8 cellular contexts compared by ENCODE assay signal in genomic region chr15:84500165-84500889, GRCh38.
A peak's percentile ranks its signal among the peaks of the same experiment; 100 is the strongest.
DNase-seq lines count a peak whose midpoint lies in the region; ATAC-seq and TF ChIP-seq lines count a peak whose summit lies in the region.
"Not testable (repeated sequence)": the region's sequence is repeated elsewhere in the genome, so short reads cannot be mapped to it uniquely, and the experiment has no call there.

No MANE protein-coding gene starts in this region.

- WGBS in stomach, 5 donors: 0% methylated on average over 9 of the region's 60 CpGs; no CpG with 5 or more reads in 3 of the 5 donors

- H3K4me1 Mint-ChIP-seq in T-cell; glutamatergic neuron (ENCODE audit: low read depth, unreplicated experiment): not testable (repeated sequence)

- H4K20me1 ChIP-seq in BLaER1 treated with 17β-estradiol and CSF1 and Interleukin-3, amounts not matched to agents 10 nM and 100 nM: not testable (repeated sequence)

- not testable (repeated sequence) for ATAC-seq in T-cell (replicated peaks in 1 of 4)

- not testable (repeated sequence) for H3K27ac ChIP-seq in BLaER1 treated with 17β-estradiol and CSF1 and Interleukin-3, amounts not matched to agents 10 nM and 100 nM
- H3K27ac ChIP-seq in stomach: peak overlapping the region in 2 of 5 donors; percentile 65 to 75

- not testable (repeated sequence) for TF ChIP-seq CTCF in astrocyte of the cerebellum (IDR thresholded peaks at IDR 0.05; ENCODE audit: low read depth, low read length, missing control alignments); glutamatergic neuron (IDR thresholded peaks at IDR 0.05; ENCODE audit: partially characterized antibody, unreplicated experiment); stomach (IDR thresholded peaks at IDR 0.05)

- not testable (repeated sequence) for H3K9me3 ChIP-seq in BLaER1 treated with 17β-estradiol and CSF1 and Interleukin-3, amounts not matched to agents 10 nM and 100 nM (replicated peaks in 1 of 11); stomach

- not testable (repeated sequence) for H3K27me3 ChIP-seq in BLaER1 treated with 17β-estradiol and CSF1 and Interleukin-3, amounts not matched to agents 10 nM and 100 nM; stomach

- in situ Hi-C loops in astrocyte of the cerebellum (cut with HindIII; ENCODE audit: low sequenced_read_pairs): not testable (repeated sequence)

- H3K4me3 Mint-ChIP-seq in T-cell; glutamatergic neuron (ENCODE audit: unreplicated experiment): not testable (repeated sequence)

- TF ChIP-seq EP300 in stomach (IDR thresholded peaks at IDR 0.05): not testable (repeated sequence)

- H3K9me3 Mint-ChIP-seq in T-cell; glutamatergic neuron (ENCODE audit: unreplicated experiment): not testable (repeated sequence)

- H3K4me2 ChIP-seq in BLaER1 treated with 17β-estradiol and CSF1 and Interleukin-3, amounts not matched to agents 10 nM and 100 nM: peak overlapping the region in 2 of 11 experiments; percentile 42 to 52; a peak in 3 of 22 replicates

- not testable (repeated sequence) for H3K27ac Mint-ChIP-seq in T-cell; glutamatergic neuron (ENCODE audit: unreplicated experiment)

- CTCF ChIA-PET in T-cell (lab: Charles Lee): not testable (repeated sequence)

- H3K4me1 ChIP-seq in BLaER1 treated with 17β-estradiol and CSF1 and Interleukin-3, amounts not matched to agents 10 nM and 100 nM; stomach: not testable (repeated sequence)

- TF ChIP-seq POLR2A in stomach (IDR thresholded peaks at IDR 0.05): not testable (repeated sequence)

- intact Hi-C loops in stomach (cut with DNase I; ENCODE audit: low total_unique reads): not testable (repeated sequence)

- H3K36me3 Mint-ChIP-seq in T-cell; glutamatergic neuron (ENCODE audit: unreplicated experiment): not testable (repeated sequence)

- POLR2A ChIA-PET in T-cell (lab: Charles Lee): not testable (repeated sequence)

- peak overlapping the region in 2 of 11 experiments; percentile 56 to 65; a peak in 4 of 22 replicates for H3K9ac ChIP-seq in BLaER1 treated with 17β-estradiol and CSF1 and Interleukin-3, amounts not matched to agents 10 nM and 100 nM

- not testable (repeated sequence) for H3K36me3 ChIP-seq in BLaER1 treated with 17β-estradiol and CSF1 and Interleukin-3, amounts not matched to agents 10 nM and 100 nM; stomach

- H3K27me3 Mint-ChIP-seq in T-cell; glutamatergic neuron (ENCODE audit: unreplicated experiment): not testable (repeated sequence)

- peak in 23 of 34 experiments; percentile 1 to 42 (median 16) for DNase-seq in T-cell
- DNase-seq in activated CD8-positive, alpha-beta memory T cell treated with anti-CD3 and anti-CD28 coated beads, Interleukin-2, amount 50 U/mL, for 4 hours: peak; percentile 53
- DNase-seq in astrocyte of the cerebellum (ENCODE audit: low read depth): not testable (repeated sequence)
- DNase-seq in glutamatergic neuron: peak; percentile 51
- DNase-seq in mesenteric fat pad (ENCODE audit: low spot score): peak; percentile 86
- peak; percentile 6 to 7 for DNase-seq in stimulated activated CD4-positive, alpha-beta T cell treated with anti-CD3 and anti-CD28 coated beads, Interleukin-15, amount 100 ng/mL, for 48 hours (ENCODE audit: low read depth in 2 of 2)
- DNase-seq in stomach: peak; percentile 34

- H3K4me3 ChIP-seq in BLaER1 treated with 17β-estradiol and CSF1 and Interleukin-3, amounts not matched to agents 10 nM and 100 nM: peak overlapping the region in 9 of 10 experiments; percentile 37 to 63 (median 45); a peak in 12 of 20 replicates
- H3K4me3 ChIP-seq in astrocyte of the cerebellum (ENCODE audit: low read depth, low read length): peak overlapping the region; percentile 15
- peak overlapping the region; percentile 26 to 44 (median 30) for H3K4me3 ChIP-seq in stomach
